Comparison of ENCODE assay signal across 1 cellular context in the genomic region with DNA sequence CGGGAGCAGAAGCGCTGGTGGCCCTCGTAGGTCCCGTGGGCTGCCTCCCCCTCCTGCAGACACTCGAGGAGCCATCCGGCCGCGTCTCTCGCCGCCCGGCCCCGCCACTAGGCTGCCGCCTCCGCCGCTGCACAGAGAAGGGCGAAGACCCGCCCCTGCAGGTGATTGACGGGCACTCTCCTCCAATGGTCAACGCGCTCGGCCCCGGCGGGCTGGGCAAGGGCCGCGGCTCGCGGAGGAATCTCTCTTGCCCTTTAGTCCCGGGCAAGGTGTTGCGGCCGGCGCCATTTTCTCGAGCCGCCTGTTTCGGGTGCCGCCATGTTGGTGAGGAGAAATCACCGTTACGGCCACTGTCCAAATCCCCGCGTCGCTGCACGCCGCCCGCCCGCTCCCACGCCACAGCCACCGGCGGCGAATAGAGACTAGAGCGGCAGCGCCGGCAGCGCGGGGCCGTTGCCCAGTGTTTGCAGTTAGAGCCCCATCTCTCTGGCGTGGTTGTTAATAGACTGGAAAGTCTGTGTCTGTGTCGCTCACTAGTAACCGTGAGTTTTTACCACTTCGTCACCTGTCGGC.
TF ChIP-seq lines count a peak whose summit lies in the region.

A gene with protein sequence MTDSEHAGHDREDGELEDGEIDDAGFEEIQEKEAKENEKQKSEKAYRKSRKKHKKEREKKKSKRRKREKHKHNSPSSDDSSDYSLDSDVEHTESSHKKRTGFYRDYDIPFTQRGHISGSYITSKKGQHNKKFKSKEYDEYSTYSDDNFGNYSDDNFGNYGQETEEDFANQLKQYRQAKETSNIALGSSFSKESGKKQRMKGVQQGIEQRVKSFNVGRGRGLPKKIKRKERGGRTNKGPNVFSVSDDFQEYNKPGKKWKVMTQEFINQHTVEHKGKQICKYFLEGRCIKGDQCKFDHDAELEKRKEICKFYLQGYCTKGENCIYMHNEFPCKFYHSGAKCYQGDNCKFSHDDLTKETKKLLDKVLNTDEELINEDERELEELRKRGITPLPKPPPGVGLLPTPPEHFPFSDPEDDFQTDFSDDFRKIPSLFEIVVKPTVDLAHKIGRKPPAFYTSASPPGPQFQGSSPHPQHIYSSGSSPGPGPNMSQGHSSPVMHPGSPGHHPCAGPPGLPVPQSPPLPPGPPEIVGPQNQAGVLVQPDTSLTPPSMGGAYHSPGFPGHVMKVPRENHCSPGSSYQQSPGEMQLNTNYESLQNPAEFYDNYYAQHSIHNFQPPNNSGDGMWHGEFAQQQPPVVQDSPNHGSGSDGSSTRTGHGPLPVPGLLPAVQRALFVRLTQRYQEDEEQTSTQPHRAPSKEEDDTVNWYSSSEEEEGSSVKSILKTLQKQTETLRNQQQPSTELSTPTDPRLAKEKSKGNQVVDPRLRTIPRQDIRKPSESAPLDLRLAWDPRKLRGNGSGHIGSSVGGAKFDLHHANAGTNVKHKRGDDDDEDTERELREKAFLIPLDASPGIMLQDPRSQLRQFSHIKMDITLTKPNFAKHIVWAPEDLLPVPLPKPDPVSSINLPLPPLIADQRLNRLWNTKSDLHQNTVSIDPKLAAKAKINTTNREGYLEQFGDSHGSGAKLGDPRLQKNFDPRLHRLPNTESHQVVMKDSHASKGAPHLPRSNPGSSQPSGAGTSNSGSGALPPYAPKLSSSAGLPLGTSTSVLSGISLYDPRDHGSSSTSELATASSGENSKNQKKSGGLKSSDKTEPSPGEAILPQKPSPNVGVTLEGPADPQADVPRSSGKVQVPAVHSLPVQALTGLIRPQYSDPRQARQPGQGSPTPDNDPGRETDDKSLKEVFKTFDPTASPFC (plus strand): TSS at position 284 of the 573 bp plus-strand sequence. CDS start 398 bp downstream, outside the sequence.

TF ChIP-seq in K562, 482 proteins besides CTCF, POLR2A, EP300 and RAD21 (continued from another document and continues in another):
- TF ChIP-seq, protein P1, sequence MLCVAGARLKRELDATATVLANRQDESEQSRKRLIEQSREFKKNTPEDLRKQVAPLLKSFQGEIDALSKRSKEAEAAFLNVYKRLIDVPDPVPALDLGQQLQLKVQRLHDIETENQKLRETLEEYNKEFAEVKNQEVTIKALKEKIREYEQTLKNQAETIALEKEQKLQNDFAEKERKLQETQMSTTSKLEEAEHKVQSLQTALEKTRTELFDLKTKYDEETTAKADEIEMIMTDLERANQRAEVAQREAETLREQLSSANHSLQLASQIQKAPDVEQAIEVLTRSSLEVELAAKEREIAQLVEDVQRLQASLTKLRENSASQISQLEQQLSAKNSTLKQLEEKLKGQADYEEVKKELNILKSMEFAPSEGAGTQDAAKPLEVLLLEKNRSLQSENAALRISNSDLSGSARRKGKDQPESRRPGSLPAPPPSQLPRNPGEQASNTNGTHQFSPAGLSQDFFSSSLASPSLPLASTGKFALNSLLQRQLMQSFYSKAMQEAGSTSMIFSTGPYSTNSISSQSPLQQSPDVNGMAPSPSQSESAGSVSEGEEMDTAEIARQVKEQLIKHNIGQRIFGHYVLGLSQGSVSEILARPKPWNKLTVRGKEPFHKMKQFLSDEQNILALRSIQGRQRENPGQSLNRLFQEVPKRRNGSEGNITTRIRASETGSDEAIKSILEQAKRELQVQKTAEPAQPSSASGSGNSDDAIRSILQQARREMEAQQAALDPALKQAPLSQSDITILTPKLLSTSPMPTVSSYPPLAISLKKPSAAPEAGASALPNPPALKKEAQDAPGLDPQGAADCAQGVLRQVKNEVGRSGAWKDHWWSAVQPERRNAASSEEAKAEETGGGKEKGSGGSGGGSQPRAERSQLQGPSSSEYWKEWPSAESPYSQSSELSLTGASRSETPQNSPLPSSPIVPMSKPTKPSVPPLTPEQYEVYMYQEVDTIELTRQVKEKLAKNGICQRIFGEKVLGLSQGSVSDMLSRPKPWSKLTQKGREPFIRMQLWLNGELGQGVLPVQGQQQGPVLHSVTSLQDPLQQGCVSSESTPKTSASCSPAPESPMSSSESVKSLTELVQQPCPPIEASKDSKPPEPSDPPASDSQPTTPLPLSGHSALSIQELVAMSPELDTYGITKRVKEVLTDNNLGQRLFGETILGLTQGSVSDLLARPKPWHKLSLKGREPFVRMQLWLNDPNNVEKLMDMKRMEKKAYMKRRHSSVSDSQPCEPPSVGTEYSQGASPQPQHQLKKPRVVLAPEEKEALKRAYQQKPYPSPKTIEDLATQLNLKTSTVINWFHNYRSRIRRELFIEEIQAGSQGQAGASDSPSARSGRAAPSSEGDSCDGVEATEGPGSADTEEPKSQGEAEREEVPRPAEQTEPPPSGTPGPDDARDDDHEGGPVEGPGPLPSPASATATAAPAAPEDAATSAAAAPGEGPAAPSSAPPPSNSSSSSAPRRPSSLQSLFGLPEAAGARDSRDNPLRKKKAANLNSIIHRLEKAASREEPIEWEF (CRISPR knock-in tag; IDR thresholded peaks at IDR 0.05) = no peak
- TF ChIP-seq ZNF134 (CRISPR knock-in tag; conservative IDR thresholded peaks at IDR 0.05) = no peak
- TF ChIP-seq, protein P2, sequence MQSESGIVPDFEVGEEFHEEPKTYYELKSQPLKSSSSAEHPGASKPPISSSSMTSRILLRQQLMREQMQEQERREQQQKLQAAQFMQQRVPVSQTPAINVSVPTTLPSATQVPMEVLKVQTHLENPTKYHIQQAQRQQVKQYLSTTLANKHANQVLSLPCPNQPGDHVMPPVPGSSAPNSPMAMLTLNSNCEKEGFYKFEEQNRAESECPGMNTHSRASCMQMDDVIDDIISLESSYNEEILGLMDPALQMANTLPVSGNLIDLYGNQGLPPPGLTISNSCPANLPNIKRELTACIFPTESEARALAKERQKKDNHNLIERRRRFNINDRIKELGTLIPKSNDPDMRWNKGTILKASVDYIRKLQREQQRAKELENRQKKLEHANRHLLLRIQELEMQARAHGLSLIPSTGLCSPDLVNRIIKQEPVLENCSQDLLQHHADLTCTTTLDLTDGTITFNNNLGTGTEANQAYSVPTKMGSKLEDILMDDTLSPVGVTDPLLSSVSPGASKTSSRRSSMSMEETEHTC (IDR thresholded peaks at IDR 0.05) = peak; percentile 69
- TF ChIP-seq RAD51 (IDR thresholded peaks at IDR 0.05; ENCODE audit: borderline replicate concordance, low read depth) = peak; percentile 51; the same call in 1 of the 2 replicates
- no peak for TF ChIP-seq PHB2 (IDR thresholded peaks at IDR 0.05; ENCODE audit: low read depth)
- TF ChIP-seq RBM25 (IDR thresholded peaks at IDR 0.05; ENCODE audit: low read depth, low read length, severe bottlenecking) = peak; percentile 98
- no peak for TF ChIP-seq CBX2 (IDR thresholded peaks at IDR 0.05; ENCODE audit: insufficient read depth, low read length, poor library complexity, severe bottlenecking)
- no peak for TF ChIP-seq ARNT (IDR thresholded peaks at IDR 0.05)
- peak; percentile 81 for TF ChIP-seq PRPF4 (IDR thresholded peaks at IDR 0.05; ENCODE audit: insufficient read depth, low read depth, low read length, poor library complexity, severe bottlenecking)
- TF ChIP-seq, protein P3, sequence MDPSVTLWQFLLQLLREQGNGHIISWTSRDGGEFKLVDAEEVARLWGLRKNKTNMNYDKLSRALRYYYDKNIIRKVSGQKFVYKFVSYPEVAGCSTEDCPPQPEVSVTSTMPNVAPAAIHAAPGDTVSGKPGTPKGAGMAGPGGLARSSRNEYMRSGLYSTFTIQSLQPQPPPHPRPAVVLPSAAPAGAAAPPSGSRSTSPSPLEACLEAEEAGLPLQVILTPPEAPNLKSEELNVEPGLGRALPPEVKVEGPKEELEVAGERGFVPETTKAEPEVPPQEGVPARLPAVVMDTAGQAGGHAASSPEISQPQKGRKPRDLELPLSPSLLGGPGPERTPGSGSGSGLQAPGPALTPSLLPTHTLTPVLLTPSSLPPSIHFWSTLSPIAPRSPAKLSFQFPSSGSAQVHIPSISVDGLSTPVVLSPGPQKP (CRISPR knock-in tag; IDR thresholded peaks at IDR 0.05) = no peak
- TF ChIP-seq, protein P4, sequence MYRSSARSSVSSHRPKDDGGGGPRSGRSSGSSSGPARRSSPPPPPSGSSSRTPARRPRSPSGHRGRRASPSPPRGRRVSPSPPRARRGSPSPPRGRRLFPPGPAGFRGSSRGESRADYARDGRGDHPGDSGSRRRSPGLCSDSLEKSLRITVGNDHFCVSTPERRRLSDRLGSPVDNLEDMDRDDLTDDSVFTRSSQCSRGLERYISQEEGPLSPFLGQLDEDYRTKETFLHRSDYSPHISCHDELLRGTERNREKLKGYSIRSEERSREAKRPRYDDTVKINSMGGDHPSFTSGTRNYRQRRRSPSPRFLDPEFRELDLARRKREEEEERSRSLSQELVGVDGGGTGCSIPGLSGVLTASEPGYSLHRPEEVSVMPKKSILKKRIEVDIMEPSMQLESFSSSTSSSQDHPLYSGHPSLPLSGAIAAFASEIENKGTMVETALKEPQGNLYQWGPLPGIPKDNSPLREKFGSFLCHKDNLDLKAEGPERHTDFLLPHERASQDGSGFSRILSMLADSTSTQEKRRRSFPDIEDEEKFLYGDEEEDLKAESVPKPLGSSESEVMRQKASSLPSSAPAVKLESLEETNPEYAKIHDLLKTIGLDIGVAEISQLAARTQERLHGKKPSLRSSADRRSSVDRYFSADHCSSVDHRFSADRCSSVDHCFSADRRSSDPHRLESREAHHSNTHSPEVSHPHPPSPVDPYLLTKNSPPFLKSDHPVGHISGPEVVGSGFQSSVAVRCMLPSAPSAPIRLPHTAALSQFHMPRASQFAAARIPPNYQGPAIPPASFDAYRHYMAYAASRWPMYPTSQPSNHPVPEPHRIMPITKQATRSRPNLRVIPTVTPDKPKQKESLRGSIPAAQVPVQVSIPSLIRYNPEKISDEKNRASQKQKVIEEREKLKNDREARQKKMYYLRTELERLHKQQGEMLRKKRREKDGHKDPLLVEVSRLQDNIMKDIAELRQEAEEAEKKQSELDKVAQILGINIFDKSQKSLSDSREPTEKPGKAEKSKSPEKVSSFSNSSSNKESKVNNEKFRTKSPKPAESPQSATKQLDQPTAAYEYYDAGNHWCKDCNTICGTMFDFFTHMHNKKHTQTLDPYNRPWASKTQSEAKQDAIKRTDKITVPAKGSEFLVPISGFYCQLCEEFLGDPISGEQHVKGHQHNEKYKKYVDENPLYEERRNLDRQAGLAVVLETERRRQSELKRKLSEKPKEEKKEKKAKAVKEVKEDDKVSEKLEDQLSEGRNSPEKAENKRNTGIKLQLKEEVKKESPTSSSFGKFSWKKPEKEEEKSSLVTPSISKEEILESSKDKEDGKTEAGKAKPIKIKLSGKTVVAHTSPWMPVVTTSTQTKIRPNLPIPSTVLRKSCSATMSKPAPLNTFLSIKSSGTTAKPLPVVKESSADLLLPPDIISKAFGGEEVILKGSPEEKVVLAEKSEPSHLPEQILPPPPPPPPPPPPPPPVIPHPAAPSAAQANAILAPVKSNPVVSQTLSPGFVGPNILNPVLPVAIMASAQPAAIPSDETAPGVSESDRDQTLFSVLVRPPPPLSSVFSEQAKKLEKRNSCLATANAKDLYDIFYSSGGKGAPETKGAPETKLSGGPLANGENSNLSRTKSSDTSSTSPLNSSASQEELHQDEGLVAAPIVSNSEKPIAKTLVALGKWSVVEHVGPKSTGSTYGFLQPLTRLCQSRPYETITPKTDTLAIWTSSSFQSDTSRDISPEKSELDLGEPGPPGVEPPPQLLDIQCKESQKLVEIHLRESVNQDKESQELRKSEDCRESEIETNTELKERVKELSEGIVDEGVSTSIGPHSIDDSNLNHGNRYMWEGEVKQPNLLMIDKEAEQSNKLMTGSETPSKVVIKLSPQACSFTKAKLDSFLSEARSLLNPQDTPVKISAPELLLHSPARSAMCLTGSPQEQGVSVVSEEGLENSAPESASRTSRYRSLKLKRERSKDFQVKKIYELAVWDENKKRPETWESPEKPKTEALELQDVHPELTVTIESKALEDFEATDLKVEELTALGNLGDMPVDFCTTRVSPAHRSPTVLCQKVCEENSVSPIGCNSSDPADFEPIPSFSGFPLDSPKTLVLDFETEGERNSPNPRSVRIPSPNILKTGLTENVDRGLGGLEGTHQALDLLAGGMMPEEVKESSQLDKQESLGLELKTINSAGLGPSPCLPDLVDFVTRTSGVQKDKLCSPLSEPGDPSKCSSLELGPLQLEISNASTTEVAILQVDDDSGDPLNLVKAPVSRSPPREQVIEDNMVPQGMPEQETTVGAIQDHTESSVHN (IDR thresholded peaks at IDR 0.05; ENCODE audit: borderline replicate concordance in 1 of 2, low read depth in 1 of 2) = no peak
- TF ChIP-seq, protein P5, sequence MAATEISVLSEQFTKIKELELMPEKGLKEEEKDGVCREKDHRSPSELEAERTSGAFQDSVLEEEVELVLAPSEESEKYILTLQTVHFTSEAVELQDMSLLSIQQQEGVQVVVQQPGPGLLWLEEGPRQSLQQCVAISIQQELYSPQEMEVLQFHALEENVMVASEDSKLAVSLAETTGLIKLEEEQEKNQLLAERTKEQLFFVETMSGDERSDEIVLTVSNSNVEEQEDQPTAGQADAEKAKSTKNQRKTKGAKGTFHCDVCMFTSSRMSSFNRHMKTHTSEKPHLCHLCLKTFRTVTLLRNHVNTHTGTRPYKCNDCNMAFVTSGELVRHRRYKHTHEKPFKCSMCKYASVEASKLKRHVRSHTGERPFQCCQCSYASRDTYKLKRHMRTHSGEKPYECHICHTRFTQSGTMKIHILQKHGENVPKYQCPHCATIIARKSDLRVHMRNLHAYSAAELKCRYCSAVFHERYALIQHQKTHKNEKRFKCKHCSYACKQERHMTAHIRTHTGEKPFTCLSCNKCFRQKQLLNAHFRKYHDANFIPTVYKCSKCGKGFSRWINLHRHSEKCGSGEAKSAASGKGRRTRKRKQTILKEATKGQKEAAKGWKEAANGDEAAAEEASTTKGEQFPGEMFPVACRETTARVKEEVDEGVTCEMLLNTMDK (IDR thresholded peaks at IDR 0.05; ENCODE audit: borderline replicate concordance, insufficient read depth, low read depth, low read length, poor library complexity, severe bottlenecking) = peak; percentile 66
- no peak for TF ChIP-seq ZNF586 (CRISPR knock-in tag; conservative IDR thresholded peaks at IDR 0.05)
- TF ChIP-seq, protein P6, sequence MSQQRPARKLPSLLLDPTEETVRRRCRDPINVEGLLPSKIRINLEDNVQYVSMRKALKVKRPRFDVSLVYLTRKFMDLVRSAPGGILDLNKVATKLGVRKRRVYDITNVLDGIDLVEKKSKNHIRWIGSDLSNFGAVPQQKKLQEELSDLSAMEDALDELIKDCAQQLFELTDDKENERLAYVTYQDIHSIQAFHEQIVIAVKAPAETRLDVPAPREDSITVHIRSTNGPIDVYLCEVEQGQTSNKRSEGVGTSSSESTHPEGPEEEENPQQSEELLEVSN (IDR thresholded peaks at IDR 0.05; ENCODE audit: borderline replicate concordance in 1 of 2, extremely low read depth in 1 of 2, insufficient read depth in 1 of 2, insufficient read length in 1 of 2, low read depth in 1 of 2, low read length in 1 of 2, poor library complexity in 1 of 2, severe bottlenecking in 1 of 2) = peak; percentile 54 to 64
- TF ChIP-seq SMAD2 (IDR thresholded peaks at IDR 0.05; ENCODE audit: low read depth, low read length) = no peak
- peak; percentile 51 for TF ChIP-seq SMAD1 (IDR thresholded peaks at IDR 0.05; ENCODE audit: low read depth, low read length, partially characterized antibody)
- TF ChIP-seq, protein P7, sequence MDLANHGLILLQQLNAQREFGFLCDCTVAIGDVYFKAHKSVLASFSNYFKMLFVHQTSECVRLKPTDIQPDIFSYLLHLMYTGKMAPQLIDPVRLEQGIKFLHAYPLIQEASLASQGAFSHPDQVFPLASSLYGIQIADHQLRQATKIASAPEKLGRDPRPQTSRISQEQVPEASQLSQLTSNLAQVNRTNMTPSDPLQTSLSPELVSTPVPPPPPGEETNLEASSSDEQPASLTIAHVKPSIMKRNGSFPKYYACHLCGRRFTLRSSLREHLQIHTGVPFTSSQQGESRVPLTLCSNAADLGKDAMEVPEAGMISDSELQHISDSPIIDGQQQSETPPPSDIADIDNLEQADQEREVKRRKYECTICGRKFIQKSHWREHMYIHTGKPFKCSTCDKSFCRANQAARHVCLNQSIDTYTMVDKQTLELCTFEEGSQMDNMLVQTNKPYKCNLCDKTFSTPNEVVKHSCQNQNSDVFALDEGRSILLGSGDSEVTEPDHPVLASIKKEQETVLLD (IDR thresholded peaks at IDR 0.05) = peak; percentile 80; the same call in 1 of the 2 replicates
- no peak; the same call in 1 of the 2 replicates for TF ChIP-seq ELF1 (tag; IDR thresholded peaks at IDR 0.05)
- TF ChIP-seq ZNF830 (CRISPR knock-in tag; IDR thresholded peaks at IDR 0.05) = peak; percentile 91; the same call in 1 of the 2 replicates
- TF ChIP-seq COPS2 (conservative IDR thresholded peaks at IDR 0.05) = no peak
- TF ChIP-seq TAF15 (IDR thresholded peaks at IDR 0.05; ENCODE audit: low read depth, low read length) = no peak
- TF ChIP-seq MCM2 (IDR thresholded peaks at IDR 0.05; ENCODE audit: low read depth) = no peak
- no peak for TF ChIP-seq NR3C1 (CRISPR knock-in tag; IDR thresholded peaks at IDR 0.05)
